ENCODE assay signal across 1 cellular context in genomic region chr1:227474072-227474471, GRCh38.
A peak's percentile ranks its signal among the peaks of the same experiment; 100 is the strongest.
TF ChIP-seq lines count a peak whose summit lies in the region.

No MANE protein-coding gene starts in this region.

TF ChIP-seq in WTC11, 78 proteins besides CTCF, POLR2A, EP300 and RAD21:
- 0 out of 2 replicates have a peak, but pooled peaks have one; percentile 60 for TF ChIP-seq ZNF281 (CRISPR knock-in tag; IDR thresholded peaks at IDR 0.05)
